ENCODE assay signal across 1 cellular context in the genomic region with DNA sequence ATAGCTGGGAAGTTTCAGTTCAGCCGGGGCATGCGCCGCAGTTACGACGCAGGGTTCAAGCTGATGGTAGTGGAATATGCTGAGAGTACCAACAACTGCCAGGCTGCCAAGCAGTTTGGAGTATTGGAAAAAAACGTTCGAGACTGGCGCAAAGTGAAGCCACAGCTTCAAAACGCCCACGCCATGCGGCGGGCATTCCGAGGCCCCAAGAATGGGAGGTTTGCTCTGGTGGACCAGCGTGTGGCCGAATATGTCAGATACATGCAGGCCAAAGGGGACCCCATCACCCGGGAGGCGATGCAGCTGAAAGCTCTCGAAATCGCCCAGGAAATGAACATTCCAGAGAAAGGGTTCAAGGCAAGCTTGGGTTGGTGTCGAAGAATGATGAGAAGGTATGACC.
TF ChIP-seq lines count a peak whose summit lies in the region.

No MANE protein-coding gene starts in this region.

TF ChIP-seq in GM12878, 131 proteins besides CTCF, POLR2A, EP300 and RAD21:
- no peak for TF ChIP-seq POLR2AphosphoS2 (IDR thresholded peaks at IDR 0.05; ENCODE audit: low read depth, low read length)
